21 cellular contexts compared by ENCODE assay signal in the genomic region with DNA sequence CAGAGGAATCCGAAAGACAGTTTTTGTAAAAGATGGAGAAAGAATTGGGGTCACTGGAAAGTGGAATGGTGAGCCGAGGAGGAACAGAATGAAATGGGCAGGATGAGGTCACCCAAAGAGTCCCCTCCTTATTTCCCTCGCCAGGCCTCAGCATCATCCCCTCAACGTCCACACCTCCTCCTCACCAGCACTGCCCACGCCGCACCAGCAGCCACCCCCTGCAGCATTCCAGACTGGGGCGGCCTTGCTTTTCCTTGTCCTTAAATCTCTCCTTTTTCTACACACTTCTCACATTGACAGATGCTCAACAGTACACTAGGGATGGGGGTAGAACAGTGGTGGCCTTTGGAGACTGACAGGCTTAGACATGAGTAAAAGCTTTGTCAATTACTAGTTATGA.
DNase-seq lines count a peak whose midpoint lies in the region; ATAC-seq, FAIRE-seq and TF ChIP-seq lines count a peak whose summit lies in the region.
"Had no signal": no experiment of that assay in that cellular context is flagged by ENCODE, and none has a peak within 500 bp of the region (broad histone marks: within the 10 kb centered on the region; RNA-seq: fewer than 3 reads in every experiment).

No MANE protein-coding gene starts in this region.

- no peak overlapping the region for H2BK12ac ChIP-seq in neuronal stem cell (ENCODE audit: low read length)

- H3K27ac ChIP-seq in IMR-90 (ENCODE audit: insufficient read depth, low read length) (no peak overlapping the region), kidney (ENCODE audit: low read depth in 2 of 2, low read length in 2 of 2) (no peak overlapping the region), neuronal stem cell (replicated peaks; ENCODE audit: low read length) (no peak overlapping the region)
- H3K27ac ChIP-seq: 22Rv1; A549; BLaER1 treated with 17β-estradiol and CSF1 and Interleukin-3, amounts not matched to agents 10 nM and 100 nM; C4-2B had no signal

- H3K14ac ChIP-seq in IMR-90 (replicated peaks; ENCODE audit: low read depth, low read length) (no peak overlapping the region), neuronal stem cell (ENCODE audit: low read length) (peak overlapping the region; percentile 33)

- H3K4me1 ChIP-seq in IMR-90 (ENCODE audit: control insufficient read depth, insufficient read depth, low read length) (no peaks in the 10 kb centered on the region), kidney (ENCODE audit: control insufficient read depth in 1 of 2, insufficient read depth in 1 of 2, low read depth in 1 of 2, low read length in 2 of 2) (no peaks in the 10 kb centered on the region), neuronal stem cell (ENCODE audit: control insufficient read depth in 2 of 2, insufficient read depth in 1 of 2, low read depth in 1 of 2, low read length in 2 of 2) (no peaks in the 10 kb centered on the region)
- H3K4me1 ChIP-seq: A549; BLaER1 treated with 17β-estradiol and CSF1 and Interleukin-3, amounts not matched to agents 10 nM and 100 nM; Caco-2 had no signal

- H3K9me3 ChIP-seq in IMR-90 (ENCODE audit: control insufficient read depth, insufficient read depth, low read length) (no peaks in the 10 kb centered on the region), kidney (ENCODE audit: control insufficient read depth in 1 of 2, low read length in 2 of 2) (no peaks in the 10 kb centered on the region), neuronal stem cell (replicated peaks in 1 of 2; ENCODE audit: control insufficient read depth in 2 of 2, insufficient read depth in 1 of 2, low read depth in 1 of 2, low read length in 2 of 2) (no peaks in the 10 kb centered on the region)
- H3K9me3 ChIP-seq: A549; BLaER1 treated with 17β-estradiol and CSF1 and Interleukin-3, amounts not matched to agents 10 nM and 100 nM; Caco-2 had no signal

- no peak for FAIRE-seq in kidney (lab: Jason Lieb, UNC)
- FAIRE-seq: A549, D721Med, G401.6, GM12891, GM19239 had no signal

- no peaks in the 10 kb centered on the region for H3K9me1 ChIP-seq in IMR-90 (ENCODE audit: insufficient read depth, low read length)

- H3K56ac ChIP-seq in IMR-90 (ENCODE audit: extremely low read depth, insufficient read depth, low read length), result no peak overlapping the region

- H4K5ac ChIP-seq in IMR-90 (ENCODE audit: low read depth, low read length), result no peak overlapping the region

- no peak overlapping the region for H2BK20ac ChIP-seq in IMR-90 (ENCODE audit: low read depth, low read length)

- H3K9ac ChIP-seq in IMR-90 (ENCODE audit: low read depth, low read length) (no peak overlapping the region), kidney (ENCODE audit: low read length in 2 of 2) (no peak overlapping the region), neuronal stem cell (ENCODE audit: low read depth, low read length, poor library complexity) (no peak overlapping the region)
- H3K9ac ChIP-seq: BLaER1 treated with 17β-estradiol and CSF1 and Interleukin-3, amounts not matched to agents 10 nM and 100 nM had no signal

- no peak for DNase-seq in IMR-90
- peak; percentile 61 for DNase-seq in kidney
- no peak for DNase-seq in neuronal stem cell (ENCODE audit: low spot score)
- no peak for DNase-seq in NCI-H1105 (lab: John Stamatoyannopoulos, UW)
- DNase-seq: AML-193; Caco-2; Calu3; CD4-positive, alpha-beta T cell; CD8-positive, alpha-beta T cell; DMS79 treated with DMSO at 0.1 percent for 48 hours; GF-D8 had no signal

- intact Hi-C loops in IMR-90 (cut with micrococcal nuclease), result no loop called here
- intact Hi-C loops in kidney (cut with DNase I), result no loop called here

- no peak for TF ChIP-seq POLR2A in IMR-90 (IDR thresholded peaks at IDR 0.05; ENCODE audit: low read depth, low read length)

- TF ChIP-seq RAD21 in IMR-90 (IDR thresholded peaks at IDR 0.05; ENCODE audit: low read length), result no peak

- CTCF ChIA-PET in IMR-90 (lab: Yijun Ruan, JAX), result no interaction called here

- H3K4me3 ChIP-seq in IMR-90 (ENCODE audit: insufficient read depth, low read depth, low read length) (no peak overlapping the region), kidney (ENCODE audit: low read length in 2 of 2) (no peak overlapping the region), neuronal stem cell (ENCODE audit: low read length in 2 of 2) (no peak overlapping the region)
- H3K4me3 ChIP-seq: A549; BLaER1 treated with 17β-estradiol and CSF1 and Interleukin-3, amounts not matched to agents 10 nM and 100 nM had no signal

- H2AK5ac ChIP-seq in IMR-90 (ENCODE audit: low read depth, low read length) (no peak overlapping the region), neuronal stem cell (ENCODE audit: low read depth, low read length) (no peak overlapping the region)

- no peak overlapping the region for H2BK15ac ChIP-seq in IMR-90 (ENCODE audit: low read depth, low read length)
- no peak overlapping the region for H2BK15ac ChIP-seq in neuronal stem cell (ENCODE audit: low read length)

- H4K8ac ChIP-seq in IMR-90 (ENCODE audit: low read depth in 2 of 2, low read length in 2 of 2) (no peak overlapping the region), neuronal stem cell (ENCODE audit: low read depth, low read length) (no peak overlapping the region)

- no TSS peak for BruUV-seq in IMR-90 (replicated peaks; lab: Mats Ljungman, UMichigan)

- no peak overlapping the region for H2AK9ac ChIP-seq in IMR-90 (replicated peaks; ENCODE audit: low read depth, low read length, poor library complexity)

- H3K79me1 ChIP-seq in IMR-90 (ENCODE audit: low read depth in 1 of 2, low read length in 2 of 2), result no peaks in the 10 kb centered on the region
- no peaks in the 10 kb centered on the region for H3K79me1 ChIP-seq in neuronal stem cell (ENCODE audit: low read depth, low read length)

- H2BK5ac ChIP-seq in IMR-90 (ENCODE audit: low read depth, low read length, poor library complexity, severe bottlenecking), result no peak overlapping the region
- H2BK5ac ChIP-seq in neuronal stem cell (ENCODE audit: low read length), result no peak overlapping the region

- no CpG with 5 or more reads among the region's 7 CpGs for WGBS in IMR-90 (ENCODE audit: extremely low coverage in 2 of 2, insufficient read length in 1 of 2), 2 experiments
- no CpG with 5 or more reads among the region's 7 CpGs for WGBS in neuronal stem cell (ENCODE audit: extremely low coverage in 2 of 2, insufficient read length in 2 of 2, insufficient replicate concordance in 1 of 2), 2 donors

- no peak overlapping the region for H4K91ac ChIP-seq in IMR-90 (ENCODE audit: insufficient read depth, low read depth, low read length)
- H4K91ac ChIP-seq in neuronal stem cell (ENCODE audit: low read depth, low read length, poor library complexity), result no peak overlapping the region

- H2AFZ ChIP-seq in IMR-90 (replicated peaks; ENCODE audit: low read length, poor library complexity) (peak overlapping the region; percentile 21), neuronal stem cell (ENCODE audit: low read length) (no peak overlapping the region)

- H3K4ac ChIP-seq in IMR-90 (ENCODE audit: low read depth, low read length) (no peak overlapping the region), neuronal stem cell (ENCODE audit: low read length) (no peak overlapping the region)

- H3K36me3 ChIP-seq in IMR-90 (ENCODE audit: control insufficient read depth, insufficient read depth, low read length) (no peaks in the 10 kb centered on the region), kidney (ENCODE audit: control insufficient read depth in 1 of 2, insufficient read depth in 2 of 2, low read length in 2 of 2) (no peaks in the 10 kb centered on the region), neuronal stem cell (replicated peaks in 1 of 2; ENCODE audit: control insufficient read depth in 2 of 2, insufficient read depth in 2 of 2, low read length in 2 of 2) (no peaks in the 10 kb centered on the region)
- H3K36me3 ChIP-seq: BLaER1 treated with 17β-estradiol and CSF1 and Interleukin-3, amounts not matched to agents 10 nM and 100 nM had no signal

- POLR2A ChIA-PET in IMR-90 (lab: Charles Lee; ENCODE audit: unreplicated experiment), result no interaction called here

- ATAC-seq in IMR-90 (ENCODE audit: low read depth), result no peak
- no peak for ATAC-seq in HG02798 (IDR thresholded peaks at IDR 0.05; ENCODE audit: poor library complexity, unreplicated experiment)
- no peak for ATAC-seq in HG02588 (IDR thresholded peaks at IDR 0.05; ENCODE audit: unreplicated experiment)
- ATAC-seq: A549; CD8-positive, alpha-beta T cell had no signal

- H3K18ac ChIP-seq in IMR-90 (ENCODE audit: low read depth, low read length), result no peak overlapping the region
- no peak overlapping the region for H3K18ac ChIP-seq in neuronal stem cell (ENCODE audit: low read length)

- TF ChIP-seq CTCF in IMR-90 (conservative IDR thresholded peaks at IDR 0.05; ENCODE audit: low read depth, low read length) (no peak), kidney (IDR thresholded peaks at IDR 0.05; ENCODE audit: borderline replicate concordance, extremely low read depth, insufficient read depth) (no peak)

- in situ Hi-C loops in IMR-90 (cut with MboI; ENCODE audit: low sequenced_read_pairs), result no loop called here

- no peaks in the 10 kb centered on the region for H4K20me1 ChIP-seq in IMR-90 (ENCODE audit: insufficient read depth, low read length)
- H4K20me1 ChIP-seq: BLaER1 treated with 17β-estradiol and CSF1 and Interleukin-3, amounts not matched to agents 10 nM and 100 nM had no signal

- H3K27me3 ChIP-seq in IMR-90 (ENCODE audit: control insufficient read depth, insufficient read depth, low read length) (no peaks in the 10 kb centered on the region), neuronal stem cell (ENCODE audit: control insufficient read depth in 3 of 3, insufficient read depth in 3 of 3, low read depth in 1 of 3, low read length in 3 of 3) (no peaks in the 10 kb centered on the region)
- H3K27me3 ChIP-seq: BLaER1 treated with 17β-estradiol and CSF1 and Interleukin-3, amounts not matched to agents 10 nM and 100 nM had no signal

- H2BK120ac ChIP-seq in IMR-90 (ENCODE audit: low read depth, low read length), result no peak overlapping the region
- H2BK120ac ChIP-seq in neuronal stem cell (ENCODE audit: low read depth, low read length), result no peak overlapping the region

- no peak overlapping the region for H3K23ac ChIP-seq in IMR-90 (ENCODE audit: low read depth, low read length)
- peak overlapping the region; percentile 35 for H3K23ac ChIP-seq in neuronal stem cell (ENCODE audit: low read depth, low read length, poor library complexity)

- no peak overlapping the region for H3K4me2 ChIP-seq in IMR-90 (ENCODE audit: low read depth, low read length)
- H3K4me2 ChIP-seq in neuronal stem cell (ENCODE audit: insufficient read depth, low read length, poor library complexity, severe bottlenecking), result no peak overlapping the region
- H3K4me2 ChIP-seq: A549; BLaER1 treated with 17β-estradiol and CSF1 and Interleukin-3, amounts not matched to agents 10 nM and 100 nM had no signal

- dilution Hi-C loops in IMR-90 (cut with HindIII; ENCODE audit: low sequenced_read_pairs, unreplicated experiment), result no loop called here

TF ChIP-seq in IMR-90, 13 proteins besides CTCF, POLR2A, EP300 and RAD21 (continues in another document):
- TF ChIP-seq MAFK (IDR thresholded peaks at IDR 0.05; ENCODE audit: low read depth, low read length), result no peak
- TF ChIP-seq SMC3 (IDR thresholded peaks at IDR 0.05; ENCODE audit: low read depth, low read length), result no peak
- TF ChIP-seq BHLHE40 (IDR thresholded peaks at IDR 0.05; ENCODE audit: low read depth, low read length), result no peak
- TF ChIP-seq MAZ (IDR thresholded peaks at IDR 0.05; ENCODE audit: borderline replicate concordance, low read depth, low read length), result no peak
